In genomic region chr7:108268200-108268820, GRCh38 we compare ENCODE assay signal across 26 cellular contexts.
"Had no signal": no experiment of that assay in that cellular context is flagged by ENCODE, and none has a peak within 500 bp of the region (broad histone marks: within the 10 kb centered on the region; RNA-seq: fewer than 3 reads in every experiment).

No MANE protein-coding gene starts in this region.

- DNase-seq: activated CD4-positive, alpha-beta T cell treated with anti-CD3 and anti-CD28 coated beads, Interleukin-2, amount 10 ng/mL, durations not matched to agents 24 days and 14 days; activated CD8-positive, alpha-beta memory T cell treated with anti-CD3 and anti-CD28 coated beads, Interleukin-2, amount 10 ng/mL, durations not matched to agents 7 days and 5 days; activated CD8-positive, alpha-beta T cell treated with anti-CD3 and anti-CD28 coated beads for 36 hours; activated gamma-delta T cell; activated T-cell treated with anti-CD3 and anti-CD28 coated beads for 4 hours; anterior cingulate cortex; colonic mucosa; dorsolateral prefrontal cortex; effector memory CD8-positive, alpha-beta T cell; gastrocnemius medialis; heart left ventricle; left lung; naive B cell; occipital lobe; posterior cingulate gyrus; stimulated activated CD4-positive, alpha-beta T cell treated with anti-CD3 and anti-CD28 coated beads, Interleukin-15, amount 100 ng/mL, for 24 hours; stomach; T-helper 17 cell had no signal

- ATAC-seq: activated CD4-positive, CD25-positive, alpha-beta regulatory T cell treated with anti-CD3 and anti-CD28 coated beads, Interleukin-2, amount 50 U/mL, for 24 hours; activated CD8-positive, alpha-beta memory T cell treated with anti-CD3 and anti-CD28 coated beads, Interleukin-2, amount 10 ng/mL, durations not matched to agents 7 days and 5 days; activated CD8-positive, alpha-beta T cell treated with anti-CD3 and anti-CD28 coated beads for 36 hours; effector memory CD8-positive, alpha-beta T cell; gastrocnemius medialis; heart left ventricle; left lung; sciatic nerve; stimulated activated memory B cell treated with anti-CD40 and anti-IgM and Interleukin-4, amounts not matched to agents 10 μg/mL and 1 μg/mL and 100 μg/mL, for 72 hours; T-helper 17 cell had no signal

- H3K4me3 ChIP-seq: colonic mucosa, dorsolateral prefrontal cortex, esophagus muscularis mucosa, gastrocnemius medialis, heart left ventricle, left lung, lung, smooth muscle cell, stomach, suprapubic skin, tibial nerve had no signal
